ENCODE assay signal across 8 cellular contexts in the genomic region with DNA sequence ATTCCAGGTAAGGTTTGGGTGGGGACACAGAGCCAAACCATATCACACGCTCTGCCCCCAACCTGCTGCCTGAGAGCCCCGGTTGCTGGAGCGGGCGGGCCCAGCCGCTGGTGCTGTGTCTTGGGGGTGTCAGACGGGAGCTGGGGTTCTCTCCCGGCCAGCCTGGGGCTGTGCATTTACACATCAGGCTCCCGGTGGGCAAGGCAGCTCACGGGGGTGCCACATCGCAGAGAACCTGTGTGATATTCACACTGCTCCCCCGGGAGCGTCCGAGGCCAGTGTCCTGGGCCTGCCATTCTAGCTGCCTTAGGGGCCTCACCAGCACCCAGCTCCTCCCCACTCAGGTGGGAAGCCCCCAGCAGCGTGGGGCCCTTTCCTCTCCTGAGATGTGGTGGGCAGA. TPM values are rescaled to one million over a fixed set of nuclear protein-coding genes. Genes with fewer than 3 reads are reported as not detected.
"Had no signal": no experiment of that assay in that cellular context is flagged by ENCODE, and none has a peak within 500 bp of the region (broad histone marks: within the 10 kb centered on the region; RNA-seq: fewer than 3 reads in every experiment).

No MANE protein-coding gene starts in this region.

- DNase-seq: IMR-90, KBM-7 had no signal

- H3K4me3 ChIP-seq: K562 had no signal

- ATAC-seq: HepG2, K562 had no signal

- H3K27ac Mint-ChIP-seq: IgD-negative memory B cell had no signal

- H3K36me3 Mint-ChIP-seq: IgD-negative memory B cell had no signal

- H3K27ac ChIP-seq: HL-60 had no signal

- H3K9me3 Mint-ChIP-seq: IgD-negative memory B cell had no signal

- H3K4me1 Mint-ChIP-seq: IgD-negative memory B cell had no signal

- H3K4me3 Mint-ChIP-seq: IgD-negative memory B cell had no signal

RNA-seq across cellular contexts. Expression of gene ADGRA1, which starts 35.6 kb away (rescaled TPM):
- total RNA-seq: HepG2, HT-29, HT1080, IMR-90, K562 had no signal
- polyA plus RNA-seq: HepG2, IgD-negative memory B cell, IMR-90, K562 had no signal
